ENCODE assay signal across 8 cellular contexts in the genomic region with DNA sequence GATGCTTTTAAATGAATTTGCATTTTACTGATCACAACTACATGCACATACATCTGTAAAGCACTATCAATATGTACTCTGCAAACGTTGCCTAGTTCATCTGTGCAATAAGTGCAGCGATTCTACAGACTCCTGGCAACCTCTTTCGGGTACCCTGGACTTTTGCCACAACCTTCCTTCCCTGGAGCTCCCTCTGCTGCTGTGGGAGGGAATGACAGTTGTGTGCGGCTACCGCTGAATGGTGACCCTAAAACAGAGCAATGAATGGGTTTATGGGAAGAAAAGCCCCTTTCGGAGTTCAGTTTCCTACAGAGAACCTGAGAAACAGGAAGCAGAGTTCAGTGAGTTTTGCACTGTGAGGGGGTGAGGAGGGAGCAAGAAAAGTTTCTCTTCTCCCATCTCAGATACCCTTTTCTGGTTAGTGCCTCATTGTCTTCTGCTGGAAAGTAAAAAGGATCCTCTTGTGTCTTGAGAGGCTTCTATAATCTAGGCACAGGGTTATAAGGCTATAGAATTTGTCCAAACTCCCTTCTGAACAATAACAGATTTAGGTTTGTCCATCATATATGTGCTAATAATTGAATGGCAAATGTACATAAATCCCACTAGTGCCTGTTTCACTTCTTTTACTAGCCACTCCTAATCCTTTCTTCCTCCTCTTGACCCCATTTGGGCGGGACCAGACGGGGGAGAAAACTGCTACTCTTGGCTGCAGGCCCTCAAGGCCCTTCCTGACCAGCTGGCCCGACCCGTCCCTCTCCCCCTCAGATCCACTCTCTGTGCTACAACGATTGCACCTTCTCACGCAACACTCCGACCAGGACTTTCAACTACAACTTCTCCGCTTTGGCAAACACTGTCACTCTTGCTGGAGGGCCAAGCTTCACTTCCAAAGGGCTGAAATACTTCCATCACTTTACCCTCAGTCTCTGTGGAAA. TPM values are rescaled to one million over a fixed set of nuclear protein-coding genes. Genes with fewer than 3 reads are reported as not detected.
A peak's percentile ranks its signal among the peaks of the same experiment; 100 is the strongest.
DNase-seq lines count a peak whose midpoint lies in the region; ATAC-seq and TF ChIP-seq lines count a peak whose summit lies in the region.

No MANE protein-coding gene starts in this region.

- H3K4me2 ChIP-seq in BLaER1 = peak overlapping the region; percentile 18; the same call in 1 of the 2 replicates

- 0 out of 2 replicates have a peak overlapping the region, but pooled peaks have one; percentile 24 for H3K9ac ChIP-seq in BLaER1

- H3K4me3 Mint-ChIP-seq in activated CD8-positive, alpha-beta T cell treated with anti-CD3 and anti-CD28 coated beads for 36 hours = no peak overlapping the region

- POLR2A ChIA-PET in activated CD8-positive, alpha-beta T cell treated with anti-CD3 and anti-CD28 coated beads for 36 hours (lab: Charles Lee) = interaction anchor here (0.8 kb wide), 1 partner anchor 94 kb away, joined by 3 read pairs; no protein-coding TSS in a partner anchor

- peak; percentile 90 for TF ChIP-seq CTCF in activated CD8-positive, alpha-beta T cell treated with anti-CD3 and anti-CD28 coated beads for 36 hours (IDR thresholded peaks at IDR 0.05)
- peak in 5 of 6 experiments; percentile 31 to 74 (median 69) for TF ChIP-seq CTCF in esophagus squamous epithelium (IDR thresholded peaks at IDR 0.05)
- TF ChIP-seq CTCF in gastrocnemius medialis (IDR thresholded peaks at IDR 0.05 in 4 of 5, conservative IDR thresholded peaks at IDR 0.05 in 1 of 5) = peak; percentile 49 to 67 (median 61)

- DNase-seq in NCI-H345 treated with DMSO at 0.1 percent for 48 hours (lab: John Stamatoyannopoulos, UW; ENCODE audit: unreplicated experiment) (peak; percentile 13), esophagus squamous epithelium (lab: John Stamatoyannopoulos, UW) (no peak), gastrocnemius medialis (no peak), occipital lobe (lab: John Stamatoyannopoulos, UW) (no peak)
- DNase-seq in activated CD8-positive, alpha-beta T cell treated with anti-CD3 and anti-CD28 coated beads for 36 hours = peak; percentile 77

- H3K4me1 ChIP-seq in BLaER1 (peaks cover 9% of the 10 kb centered on the region), esophagus squamous epithelium (peaks cover 16 to 20% (median 16%) of the 10 kb centered on the region in 3 donors), gastrocnemius medialis (no peaks in the 10 kb centered on the region)

- ATAC-seq in GM19043 (IDR thresholded peaks at IDR 0.05; ENCODE audit: low read depth, unreplicated experiment) = peak; percentile 80
- peak; percentile 89 for ATAC-seq in activated CD8-positive, alpha-beta T cell treated with anti-CD3 and anti-CD28 coated beads for 36 hours
- ATAC-seq in gastrocnemius medialis = peak; percentile 51 to 62
- no peak for ATAC-seq in GM21423 (IDR thresholded peaks at IDR 0.05; ENCODE audit: unreplicated experiment)

- 47 to 48% methylated on average over 13 to 14 of the region's 14 CpGs for WGBS in esophagus squamous epithelium, 2 donors

- no peaks in the 10 kb centered on the region for H3K4me1 Mint-ChIP-seq in activated CD8-positive, alpha-beta T cell treated with anti-CD3 and anti-CD28 coated beads for 36 hours (ENCODE audit: low read depth)

- H3K9me3 ChIP-seq in BLaER1 (no peaks in the 10 kb centered on the region), esophagus squamous epithelium (no peaks in the 10 kb centered on the region), gastrocnemius medialis (no peaks in the 10 kb centered on the region)

- intact Hi-C loops in activated CD8-positive, alpha-beta T cell treated with anti-CD3 and anti-CD28 coated beads for 36 hours (cut with micrococcal nuclease) = no loop called here
- intact Hi-C loops in esophagus squamous epithelium (cut with DNase I) = no loop called here
- intact Hi-C loops in gastrocnemius medialis (cut with DNase I; ENCODE audit: low total_unique reads) = loop anchor here (2.0 to 5.0 kb wide), 2 partner anchors 43 to 82 kb away; a partner anchor contains a TSS

- H3K36me3 ChIP-seq in BLaER1 (no peaks in the 10 kb centered on the region), esophagus squamous epithelium (no peaks in the 10 kb centered on the region), gastrocnemius medialis (no peaks in the 10 kb centered on the region)

- in situ Hi-C loops in gastrocnemius medialis (cut with MboI; ENCODE audit: low sequenced_read_pairs in 4 of 4) = loop anchor here in 1 of 4 donors (10.0 kb wide), 1 partner anchor 79 kb away; a partner anchor contains a TSS

- no peaks in the 10 kb centered on the region for H3K36me3 Mint-ChIP-seq in activated CD8-positive, alpha-beta T cell treated with anti-CD3 and anti-CD28 coated beads for 36 hours (ENCODE audit: low read depth)

- H3K27me3 ChIP-seq in BLaER1 (no peaks in the 10 kb centered on the region), esophagus squamous epithelium (no peaks in the 10 kb centered on the region), gastrocnemius medialis (no peaks in the 10 kb centered on the region)

- H3K4me3 ChIP-seq in BLaER1 (no peak overlapping the region), esophagus squamous epithelium (no peak overlapping the region), gastrocnemius medialis (no peak overlapping the region)

- no peaks in the 10 kb centered on the region for H4K20me1 ChIP-seq in BLaER1

- CTCF ChIA-PET in activated CD8-positive, alpha-beta T cell treated with anti-CD3 and anti-CD28 coated beads for 36 hours (lab: Charles Lee) = interaction anchor here (0.6 to 1.8 kb wide), 18 partner anchors 10 to 338 kb away, joined by 3 to 7 read pairs (median 3); a partner anchor contains a TSS

- H3K27ac ChIP-seq in BLaER1 (no peak overlapping the region), esophagus squamous epithelium (no peak overlapping the region), gastrocnemius medialis (no peak overlapping the region)

- no peaks in the 10 kb centered on the region for H3K9me3 Mint-ChIP-seq in activated CD8-positive, alpha-beta T cell treated with anti-CD3 and anti-CD28 coated beads for 36 hours

- no peak overlapping the region for H3K27ac Mint-ChIP-seq in activated CD8-positive, alpha-beta T cell treated with anti-CD3 and anti-CD28 coated beads for 36 hours

- TF ChIP-seq POLR2A in esophagus squamous epithelium (IDR thresholded peaks at IDR 0.05) (no peak), gastrocnemius medialis (IDR thresholded peaks at IDR 0.05) (no peak)

- H3K27me3 Mint-ChIP-seq in activated CD8-positive, alpha-beta T cell treated with anti-CD3 and anti-CD28 coated beads for 36 hours = no peaks in the 10 kb centered on the region

RNA-seq across cellular contexts. Expression of a gene that starts 19.8 kb away (rescaled TPM):
- total RNA-seq in activated CD8-positive, alpha-beta T cell treated with anti-CD3 and anti-CD28 coated beads for 36 hours = 100 to 1,000 TPM; 226 to 228 TPM
- total RNA-seq in esophagus squamous epithelium (100 to 1,000 TPM in 3 of 4 donors, 10 to 100 TPM in 1; 85.8 to 150 (median 134) TPM), gastrocnemius medialis (100 to 1,000 TPM in 1 of 4 donors, 10 to 100 TPM in 3; 97.6 to 116 (median 98.7) TPM), occipital lobe (153 TPM)

RNA-seq across cellular contexts. Expression of a gene that starts 55.4 kb away (rescaled TPM):
- total RNA-seq in activated CD8-positive, alpha-beta T cell treated with anti-CD3 and anti-CD28 coated beads for 36 hours = 1 to 10 TPM; 2.7 to 3.1 TPM
- total RNA-seq in esophagus squamous epithelium (10 to 100 TPM; 23.4 to 57.2 (median 39.9) TPM), gastrocnemius medialis (10 to 100 TPM in 1 of 4 donors, 1 to 10 TPM in 3; 5.8 to 12.5 (median 7.9) TPM), occipital lobe (41.8 TPM)

Comparison
In these comparisons a context has a peak if more than half of its experiments do, and no peak if none do; other contexts are left out.
1. DNase-seq: peak in NCI-H345 treated with DMSO at 0.1 percent for 48 hours (single experiment) and activated CD8-positive, alpha-beta T cell treated with anti-CD3 and anti-CD28 coated beads for 36 hours (single experiment); none in esophagus squamous epithelium (single experiment), gastrocnemius medialis (0 of 2) and occipital lobe (single experiment).
2. Peak in every context shown above with its lines, with median percentiles within 50 percentile points of each other: CTCF ChIP-seq.